18 cellular contexts compared by ENCODE assay signal in genomic region chrX:26848511-26848910, GRCh38.
A peak's percentile ranks its signal among the peaks of the same experiment; 100 is the strongest.
DNase-seq lines count a peak whose midpoint lies in the region; ATAC-seq and TF ChIP-seq lines count a peak whose summit lies in the region.
"Had no signal": no experiment of that assay in that cellular context is flagged by ENCODE, and none has a peak within 500 bp of the region (broad histone marks: within the 10 kb centered on the region; RNA-seq: fewer than 3 reads in every experiment).

No MANE protein-coding gene starts in this region.

- H3K27ac ChIP-seq in aorta (ENCODE audit: low read depth in 1 of 2, low read length in 2 of 2) = peak overlapping the region in 1 of 2 donors; percentile 86
- H3K27ac ChIP-seq in neural progenitor cell = no peak overlapping the region
- H3K27ac ChIP-seq: RWPE1 had no signal

- TF ChIP-seq CTCF in choroid plexus epithelial cell (conservative IDR thresholded peaks at IDR 0.05; ENCODE audit: low read depth, low read length) (no peak), fibroblast of pulmonary artery (IDR thresholded peaks at IDR 0.05; ENCODE audit: low read length, missing control alignments) (no peak), neural progenitor cell (IDR thresholded peaks at IDR 0.05) (no peak)

- H3K36me3 ChIP-seq in aorta (ENCODE audit: control insufficient read depth in 1 of 2, insufficient read depth in 2 of 2, low read length in 1 of 2) = no peaks in the 10 kb centered on the region
- no peaks in the 10 kb centered on the region for H3K36me3 ChIP-seq in neural progenitor cell

- H3K27me3 Mint-ChIP-seq in neural progenitor cell (ENCODE audit: insufficient read depth, low read depth) = no peaks in the 10 kb centered on the region
- H3K27me3 Mint-ChIP-seq: CD4-positive, CD25-positive, alpha-beta regulatory T cell had no signal

- H3K9me3 ChIP-seq in aorta (ENCODE audit: control insufficient read depth, low read length) (no peaks in the 10 kb centered on the region), neural progenitor cell (ENCODE audit: low read depth) (peaks cover 5% of the 10 kb centered on the region)

- H4K20me1 ChIP-seq in neural progenitor cell (ENCODE audit: low read depth) = no peaks in the 10 kb centered on the region

- no peak overlapping the region for H3K4me3 ChIP-seq in choroid plexus epithelial cell (ENCODE audit: low read depth, low read length)
- H3K4me3 ChIP-seq in fibroblast of pulmonary artery (replicated peaks; ENCODE audit: low read depth, low read length) = no peak overlapping the region
- H3K4me3 ChIP-seq in aorta (ENCODE audit: low read length in 2 of 2) = no peak overlapping the region
- H3K4me3 ChIP-seq in neural progenitor cell = no peak overlapping the region

- H2AFZ ChIP-seq in neural progenitor cell (replicated peaks) = no peak overlapping the region

- no peak overlapping the region for H3K9ac ChIP-seq in neural progenitor cell

- H3K4me1 ChIP-seq in aorta (ENCODE audit: control insufficient read depth in 1 of 2, insufficient read depth in 2 of 2, low read length in 2 of 2) = peaks cover 0 to 2% of the 10 kb centered on the region in 2 donors
- no peaks in the 10 kb centered on the region for H3K4me1 ChIP-seq in neural progenitor cell

- WGBS in aorta, 2 donors = 6 to 18% methylated on average over 2 of the region's 2 CpGs

- no peaks in the 10 kb centered on the region for H3K27me3 ChIP-seq in aorta (ENCODE audit: control insufficient read depth in 1 of 2, insufficient read depth in 2 of 2, low read length in 1 of 2)
- H3K27me3 ChIP-seq in neural progenitor cell = no peaks in the 10 kb centered on the region

- no peak overlapping the region for H3K4me2 ChIP-seq in neural progenitor cell

- H3K4me1 Mint-ChIP-seq in neural progenitor cell = no peaks in the 10 kb centered on the region
- H3K4me1 Mint-ChIP-seq: CD4-positive, CD25-positive, alpha-beta regulatory T cell had no signal

- intact Hi-C loops in aorta (cut with DNase I) = no loop called here

- no peaks in the 10 kb centered on the region for H3K9me3 Mint-ChIP-seq in neural progenitor cell

- TF ChIP-seq POLR2A in GM18505 (IDR thresholded peaks at IDR 0.05; ENCODE audit: borderline replicate concordance, extremely low read depth, insufficient read depth, insufficient read length) = no peak

- H3K27ac Mint-ChIP-seq in neural progenitor cell = no peak overlapping the region
- H3K27ac Mint-ChIP-seq: CD4-positive, CD25-positive, alpha-beta regulatory T cell had no signal

- no peak overlapping the region for H3K4me3 Mint-ChIP-seq in neural progenitor cell
- H3K4me3 Mint-ChIP-seq: CD4-positive, CD25-positive, alpha-beta regulatory T cell had no signal

- no peaks in the 10 kb centered on the region for H3K79me2 ChIP-seq in neural progenitor cell (ENCODE audit: low read depth)

- ATAC-seq in aorta (ENCODE audit: low FRiP score) (peak; percentile 33), GM18505 (IDR thresholded peaks at IDR 0.05; ENCODE audit: unreplicated experiment) (no peak)

- H3F3A ChIP-seq in neural progenitor cell (ENCODE audit: low read depth) = no peaks in the 10 kb centered on the region

- no peaks in the 10 kb centered on the region for H3K36me3 Mint-ChIP-seq in neural progenitor cell
- H3K36me3 Mint-ChIP-seq: CD4-positive, CD25-positive, alpha-beta regulatory T cell had no signal

- DNase-seq in amniotic epithelial cell (ENCODE audit: low read depth) (peak; percentile 53), choroid plexus epithelial cell (ENCODE audit: low read depth) (peak; percentile 46), fibroblast of pulmonary artery (ENCODE audit: low read depth) (peak; percentile 12), aorta (no peak), neural progenitor cell (ENCODE audit: low spot score) (no peak), SHP77 treated with DMSO at 0.1 percent for 48 hours (lab: John Stamatoyannopoulos, UW) (no peak)
- DNase-seq: CD4-positive, CD25-positive, alpha-beta regulatory T cell; DMS79; KG1; NCI-H1105 treated with DMSO at 0.1 percent for 48 hours; NCI-H2029 treated with DMSO at 0.1 percent for 48 hours; NCI-H345; NCI-H524; NCI-H774; NK-92 treated with Interleukin-12 subunit alpha and Interleukin-12 subunit beta, amount 100 ng/mL, for 24 hours; SIG-M5 had no signal

Comparison
In these comparisons a context has a peak if more than half of its experiments do, and no peak if none do; other contexts are left out.
1. DNase-seq: peak in amniotic epithelial cell (single experiment), choroid plexus epithelial cell (single experiment) and fibroblast of pulmonary artery (single experiment); none in aorta (0 of 2), neural progenitor cell (single experiment) and SHP77 treated with DMSO at 0.1 percent for 48 hours (single experiment).